Comparison of ENCODE assay signal across 15 cellular contexts in genomic region chr20:1632228-1632577, GRCh38. TPM values are rescaled to one million over a fixed set of nuclear protein-coding genes. Genes with fewer than 3 reads are reported as not detected.
DNase-seq lines count a peak whose midpoint lies in the region; ATAC-seq and TF ChIP-seq lines count a peak whose summit lies in the region.
"Had no signal": no experiment of that assay in that cellular context is flagged by ENCODE, and none has a peak within 500 bp of the region (broad histone marks: within the 10 kb centered on the region; RNA-seq: fewer than 3 reads in every experiment).

No MANE protein-coding gene starts in this region.

- H3K4me1 Mint-ChIP-seq in Calu3 (ENCODE audit: low read depth, unreplicated experiment) (peaks cover 35% of the 10 kb centered on the region), T-cell (peaks cover 47 to 70% (median 56%) of the 10 kb centered on the region in 3 donors)

- H3K36me3 Mint-ChIP-seq in Calu3 (ENCODE audit: insufficient read depth, unreplicated experiment), result no peaks in the 10 kb centered on the region
- peaks cover 64% of the 10 kb centered on the region for H3K36me3 Mint-ChIP-seq in T-cell

- POLR2A ChIA-PET in T-cell (lab: Charles Lee), result interaction anchor here in 1 of 2 donors (1.0 kb wide), 1 partner anchor 24 kb away, joined by 3 read pairs; no protein-coding TSS in a partner anchor

- no peaks in the 10 kb centered on the region for H3K9me3 Mint-ChIP-seq in Calu3 (ENCODE audit: low read depth, unreplicated experiment)
- no peaks in the 10 kb centered on the region for H3K9me3 Mint-ChIP-seq in T-cell

- peak; percentile 43 to 78 (median 65) for ATAC-seq in T-cell (replicated peaks in 1 of 4)
- ATAC-seq: heart left ventricle had no signal

- H3K27me3 Mint-ChIP-seq in Calu3 (ENCODE audit: unreplicated experiment), result peaks cover 12% of the 10 kb centered on the region
- no peaks in the 10 kb centered on the region for H3K27me3 Mint-ChIP-seq in T-cell

- H3K27ac ChIP-seq in SJCRH30 (no peak overlapping the region), tibial artery (no peak overlapping the region)
- H3K27ac ChIP-seq: colonic mucosa, heart left ventricle had no signal

- BruUV-seq in Calu3 (replicated peaks; lab: Mats Ljungman, UMichigan), result no TSS peak

- H3K4me3 Mint-ChIP-seq in Calu3 (ENCODE audit: low read depth, unreplicated experiment), result peak overlapping the region; percentile 6
- H3K4me3 Mint-ChIP-seq in T-cell, result peak overlapping the region; percentile 55 to 74 (median 59)

- H3K4me1 ChIP-seq in SJCRH30 (no peaks in the 10 kb centered on the region), tibial artery (no peaks in the 10 kb centered on the region)
- H3K4me1 ChIP-seq: colonic mucosa had no signal

- H3K27ac Mint-ChIP-seq in Calu3 (ENCODE audit: unreplicated experiment), result peak overlapping the region; percentile 12
- peak overlapping the region; percentile 92 to 93 for H3K27ac Mint-ChIP-seq in T-cell

- no peak overlapping the region for H3K4me3 ChIP-seq in SJCRH30
- H3K4me3 ChIP-seq in tibial artery, result no peak overlapping the region
- H3K4me3 ChIP-seq: colonic mucosa, heart left ventricle, skin epidermis had no signal

- DNase-seq in Calu3, result no peak
- DNase-seq in T-cell, result peak in 2 of 34 experiments; percentile 9 to 13
- peak; percentile 41 for DNase-seq in activated T-helper 9 cell treated with anti-CD3 and anti-CD28 coated beads, Interleukin-2, amount 50 U/mL, for 16 hours (ENCODE audit: low read depth)
- peak; percentile 59 for DNase-seq in stimulated activated CD4-positive, alpha-beta T cell treated with anti-CD3 and anti-CD28 coated beads, Interleukin-1b, Interleukin-23, amount 100 ng/mL, for 48 hours
- DNase-seq in SKM-1 treated with dmso at 0.1 percent for 144 hours (lab: John Stamatoyannopoulos, UW; ENCODE audit: unreplicated experiment), result no peak
- no peak for DNase-seq in SJCRH30
- no peak for DNase-seq in tibial artery
- no peak for DNase-seq in HPDE6-E6E7 (ENCODE audit: extremely low spot score)
- DNase-seq: anterior cingulate cortex, colonic mucosa, DND-41, heart left ventricle, trophoblast cell had no signal

- intact Hi-C loops in Calu3 (cut with micrococcal nuclease; ENCODE audit: unreplicated experiment), result no loop called here
- intact Hi-C loops in tibial artery (cut with DNase I; ENCODE audit: low total_unique reads), result no loop called here

- H3K9me3 ChIP-seq in SJCRH30 (replicated peaks), result no peaks in the 10 kb centered on the region
- H3K9me3 ChIP-seq in tibial artery, result no peaks in the 10 kb centered on the region
- H3K9me3 ChIP-seq: colonic mucosa, heart left ventricle had no signal

- H3K27me3 ChIP-seq in SJCRH30, result peaks cover 8% of the 10 kb centered on the region
- H3K27me3 ChIP-seq in tibial artery, result no peaks in the 10 kb centered on the region
- H3K27me3 ChIP-seq: colonic mucosa had no signal

- H3K36me3 ChIP-seq in SJCRH30 (no peaks in the 10 kb centered on the region), tibial artery (no peaks in the 10 kb centered on the region)
- H3K36me3 ChIP-seq: colonic mucosa, heart left ventricle had no signal

- TF ChIP-seq CTCF in Calu3 (IDR thresholded peaks at IDR 0.05; ENCODE audit: unreplicated experiment) (no peak), tibial artery (IDR thresholded peaks at IDR 0.05) (no peak)

- CTCF ChIA-PET in Calu3 (lab: Charles Lee) (no interaction called here), T-cell (lab: Charles Lee) (no interaction called here)

RNA-seq across cellular contexts. Expression of gene SIRPB1, which starts 12.4 kb away (rescaled TPM):
- total RNA-seq in Calu3 (2022) (3.3 and 3.4 TPM in 2 replicates), T-cell (1 to 10 TPM in 4 of 5 donors, under 1 TPM in 1; 0.62 to 6.2 (median 3.1) TPM)
- total RNA-seq in SJCRH30 (2014; rRNA removed; shearing (Covaris generic)), result not detected in 2 replicates
- total RNA-seq: OCI-LY7 had no signal

RNA-seq across cellular contexts. Expression of gene SIRPG, which starts 25.4 kb away (rescaled TPM):
- not detected in 2 replicates for total RNA-seq in Calu3 (2022)
- total RNA-seq in T-cell, result 10 to 100 TPM; 25.4 to 59.5 (median 28.6) TPM
- total RNA-seq in SJCRH30 (2014; rRNA removed; shearing (Covaris generic)), result not detected in 2 replicates
- total RNA-seq: OCI-LY7 had no signal

Comparison
In these comparisons a context has a peak if more than half of its experiments do, and no peak if none do; other contexts are left out.
1. DNase-seq: peak in activated T-helper 9 cell treated with anti-CD3 and anti-CD28 coated beads, Interleukin-2, amount 50 U/mL, for 16 hours (single experiment) and stimulated activated CD4-positive, alpha-beta T cell treated with anti-CD3 and anti-CD28 coated beads, Interleukin-1b, Interleukin-23, amount 100 ng/mL, for 48 hours (single experiment); none in Calu3 (single experiment), SKM-1 treated with dmso at 0.1 percent for 144 hours (single experiment), SJCRH30 (0 of 2), tibial artery (0 of 2) and HPDE6-E6E7 (single experiment).
2. RNA of gene SIRPG, which starts 25.4 kb away (total RNA-seq): 25.4 to 59.5 TPM in T-cell; not detected in Calu3 and not detected in SJCRH30; every median in the first group is over 10 times any median in the second.